In the genomic region with DNA sequence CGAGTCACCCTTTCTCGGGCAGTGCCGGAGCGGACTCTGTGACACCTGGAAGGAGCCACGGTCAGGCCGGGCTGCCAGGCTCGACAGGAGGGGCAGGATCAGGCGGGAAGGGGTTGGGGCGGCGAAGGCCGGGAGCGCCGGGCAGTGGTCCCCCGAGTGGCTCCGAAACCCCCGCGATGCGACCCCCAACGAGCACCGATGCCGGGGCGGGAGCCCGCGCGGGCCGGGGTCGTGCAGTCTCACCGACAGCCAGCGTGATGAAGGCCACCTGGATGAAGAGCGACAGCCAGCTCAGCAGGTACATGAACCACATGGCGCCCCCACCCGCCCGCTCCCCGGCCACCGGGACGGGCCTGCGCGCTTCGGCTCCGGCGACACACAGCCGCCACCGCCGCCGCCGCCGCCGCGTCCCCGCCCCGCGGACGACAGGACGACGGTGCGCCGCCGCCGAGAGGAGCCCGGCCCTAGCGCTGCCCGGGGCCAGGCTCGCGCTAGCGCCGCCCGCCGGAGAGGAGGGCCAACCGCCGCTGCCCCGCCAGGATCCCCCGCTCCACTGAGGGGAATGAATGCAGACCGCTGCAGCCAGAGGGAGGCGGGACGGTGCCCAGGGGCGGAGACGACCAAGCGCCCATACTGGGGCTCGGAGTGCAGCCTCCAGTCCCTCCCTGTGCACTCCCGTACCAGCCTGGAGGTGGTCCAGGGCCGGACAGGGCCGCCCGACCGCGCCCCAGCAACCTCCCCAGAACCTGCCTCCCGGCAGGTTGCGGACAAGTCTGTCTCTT, we compare ENCODE assay signal across 8 cellular contexts.
DNase-seq lines count a peak whose midpoint lies in the region; ATAC-seq lines count a peak whose summit lies in the region.

Gene TEX261, minus strand, starts transcription at position 429 of the 782 bp plus-strand sequence. Its CDS starts 116 bp downstream, at position 313.

- ATAC-seq in GM18870 (IDR thresholded peaks at IDR 0.05; ENCODE audit: unreplicated experiment) (peak; percentile 79), HG03108 (IDR thresholded peaks at IDR 0.05; ENCODE audit: unreplicated experiment) (peak; percentile 95)

- H3K27ac ChIP-seq in caudate nucleus (ENCODE audit: low read depth, low read length): no peak within 1 kb of the TSS

- DNase-seq in AG08396 (ENCODE audit: low spot score) (peak; percentile 96), NCI-H2227 treated with DMSO at 0.1 percent for 48 hours (lab: John Stamatoyannopoulos, UW) (peak; percentile 81), caudate nucleus (lab: John Stamatoyannopoulos, UW) (peak in 59 of 61 donors; percentile 22 to 90 (median 79)), islet precursor cell (peak; percentile 95)
- peak; percentile 81 to 86 (median 84) for DNase-seq in activated CD4-positive, CD25-positive, alpha-beta regulatory T cell (lab: John Stamatoyannopoulos, UW)
- peak; percentile 84 to 90 (median 89) for DNase-seq in stimulated activated CD4-positive, alpha-beta T cell treated with anti-CD3 and anti-CD28 coated beads, Interleukin-12 subunit alpha, Interleukin-12 subunit beta, amount 100 ng/mL, for 48 hours (ENCODE audit: low read depth in 2 of 3, low spot score in 1 of 3)
